In the genomic region with DNA sequence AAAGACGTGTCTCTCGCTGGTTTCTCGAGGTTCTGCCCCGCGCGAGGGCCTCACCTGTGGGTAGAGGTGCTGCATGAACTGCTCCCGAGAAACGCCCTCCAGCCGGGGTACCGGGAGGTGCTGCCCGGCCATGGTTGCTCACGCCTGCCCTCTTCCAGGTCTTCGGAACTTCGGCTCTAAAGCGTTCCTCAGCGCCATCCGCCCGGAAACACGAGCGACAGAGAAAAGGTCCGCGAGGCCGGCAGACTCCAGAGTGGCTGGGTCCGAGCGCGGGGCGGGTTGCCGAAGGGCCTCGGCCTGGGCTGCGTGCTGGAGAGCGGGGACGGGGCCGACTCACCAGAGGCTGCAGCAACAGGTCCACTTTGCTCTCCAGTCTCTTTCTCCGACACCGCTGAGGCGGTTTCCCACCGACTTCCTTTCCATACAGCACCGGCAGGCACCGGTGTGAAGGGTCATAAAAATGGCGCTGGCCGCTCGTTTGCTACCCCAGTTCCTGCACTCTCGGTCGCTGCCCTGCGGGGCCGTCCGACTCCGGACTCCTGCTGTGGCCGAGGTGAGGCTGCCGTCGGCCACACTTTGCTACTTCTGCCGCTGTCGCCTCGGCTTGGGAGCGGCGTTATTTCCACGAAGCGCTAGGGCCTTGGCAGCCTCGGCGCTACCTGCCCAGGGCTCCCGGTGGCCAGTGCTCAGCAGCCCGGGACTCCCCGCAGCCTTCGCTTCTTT, we compare ENCODE assay signal across 1 cellular context.
TF ChIP-seq lines count a peak whose summit lies in the region.

A gene with protein sequence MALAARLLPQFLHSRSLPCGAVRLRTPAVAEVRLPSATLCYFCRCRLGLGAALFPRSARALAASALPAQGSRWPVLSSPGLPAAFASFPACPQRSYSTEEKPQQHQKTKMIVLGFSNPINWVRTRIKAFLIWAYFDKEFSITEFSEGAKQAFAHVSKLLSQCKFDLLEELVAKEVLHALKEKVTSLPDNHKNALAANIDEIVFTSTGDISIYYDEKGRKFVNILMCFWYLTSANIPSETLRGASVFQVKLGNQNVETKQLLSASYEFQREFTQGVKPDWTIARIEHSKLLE (plus strand): TSS at position 244 of the 723 bp plus-strand sequence. CDS start 217 bp downstream, at position 461.
A gene with protein sequence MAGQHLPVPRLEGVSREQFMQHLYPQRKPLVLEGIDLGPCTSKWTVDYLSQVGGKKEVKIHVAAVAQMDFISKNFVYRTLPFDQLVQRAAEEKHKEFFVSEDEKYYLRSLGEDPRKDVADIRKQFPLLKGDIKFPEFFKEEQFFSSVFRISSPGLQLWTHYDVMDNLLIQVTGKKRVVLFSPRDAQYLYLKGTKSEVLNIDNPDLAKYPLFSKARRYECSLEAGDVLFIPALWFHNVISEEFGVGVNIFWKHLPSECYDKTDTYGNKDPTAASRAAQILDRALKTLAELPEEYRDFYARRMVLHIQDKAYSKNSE (minus strand): TSS at position 153 of the 723 bp plus-strand sequence. CDS start 21 bp downstream, at position 132.

TF ChIP-seq in K562, 482 proteins besides CTCF, POLR2A, EP300 and RAD21 (continued from another document and continues in another):
- TF ChIP-seq, protein P1, sequence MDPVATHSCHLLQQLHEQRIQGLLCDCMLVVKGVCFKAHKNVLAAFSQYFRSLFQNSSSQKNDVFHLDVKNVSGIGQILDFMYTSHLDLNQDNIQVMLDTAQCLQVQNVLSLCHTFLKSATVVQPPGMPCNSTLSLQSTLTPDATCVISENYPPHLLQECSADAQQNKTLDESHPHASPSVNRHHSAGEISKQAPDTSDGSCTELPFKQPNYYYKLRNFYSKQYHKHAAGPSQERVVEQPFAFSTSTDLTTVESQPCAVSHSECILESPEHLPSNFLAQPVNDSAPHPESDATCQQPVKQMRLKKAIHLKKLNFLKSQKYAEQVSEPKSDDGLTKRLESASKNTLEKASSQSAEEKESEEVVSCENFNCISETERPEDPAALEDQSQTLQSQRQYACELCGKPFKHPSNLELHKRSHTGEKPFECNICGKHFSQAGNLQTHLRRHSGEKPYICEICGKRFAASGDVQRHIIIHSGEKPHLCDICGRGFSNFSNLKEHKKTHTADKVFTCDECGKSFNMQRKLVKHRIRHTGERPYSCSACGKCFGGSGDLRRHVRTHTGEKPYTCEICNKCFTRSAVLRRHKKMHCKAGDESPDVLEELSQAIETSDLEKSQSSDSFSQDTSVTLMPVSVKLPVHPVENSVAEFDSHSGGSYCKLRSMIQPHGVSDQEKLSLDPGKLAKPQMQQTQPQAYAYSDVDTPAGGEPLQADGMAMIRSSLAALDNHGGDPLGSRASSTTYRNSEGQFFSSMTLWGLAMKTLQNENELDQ (CRISPR knock-in tag; IDR thresholded peaks at IDR 0.05; ENCODE audit: borderline replicate concordance) = no peak
- TF ChIP-seq MBD2 (IDR thresholded peaks at IDR 0.05; ENCODE audit: borderline replicate concordance, low read depth) = no peak; the same call in 1 of the 2 replicates
- no peak for TF ChIP-seq HNRNPUL1 (IDR thresholded peaks at IDR 0.05; ENCODE audit: low read length)
- no peak for TF ChIP-seq CBFA2T2 (conservative IDR thresholded peaks at IDR 0.05)
- TF ChIP-seq, protein P2, sequence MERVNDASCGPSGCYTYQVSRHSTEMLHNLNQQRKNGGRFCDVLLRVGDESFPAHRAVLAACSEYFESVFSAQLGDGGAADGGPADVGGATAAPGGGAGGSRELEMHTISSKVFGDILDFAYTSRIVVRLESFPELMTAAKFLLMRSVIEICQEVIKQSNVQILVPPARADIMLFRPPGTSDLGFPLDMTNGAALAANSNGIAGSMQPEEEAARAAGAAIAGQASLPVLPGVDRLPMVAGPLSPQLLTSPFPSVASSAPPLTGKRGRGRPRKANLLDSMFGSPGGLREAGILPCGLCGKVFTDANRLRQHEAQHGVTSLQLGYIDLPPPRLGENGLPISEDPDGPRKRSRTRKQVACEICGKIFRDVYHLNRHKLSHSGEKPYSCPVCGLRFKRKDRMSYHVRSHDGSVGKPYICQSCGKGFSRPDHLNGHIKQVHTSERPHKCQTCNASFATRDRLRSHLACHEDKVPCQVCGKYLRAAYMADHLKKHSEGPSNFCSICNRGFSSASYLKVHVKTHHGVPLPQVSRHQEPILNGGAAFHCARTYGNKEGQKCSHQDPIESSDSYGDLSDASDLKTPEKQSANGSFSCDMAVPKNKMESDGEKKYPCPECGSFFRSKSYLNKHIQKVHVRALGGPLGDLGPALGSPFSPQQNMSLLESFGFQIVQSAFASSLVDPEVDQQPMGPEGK (CRISPR knock-in tag; IDR thresholded peaks at IDR 0.05; ENCODE audit: borderline replicate concordance) = no peak
- TF ChIP-seq, protein P3, sequence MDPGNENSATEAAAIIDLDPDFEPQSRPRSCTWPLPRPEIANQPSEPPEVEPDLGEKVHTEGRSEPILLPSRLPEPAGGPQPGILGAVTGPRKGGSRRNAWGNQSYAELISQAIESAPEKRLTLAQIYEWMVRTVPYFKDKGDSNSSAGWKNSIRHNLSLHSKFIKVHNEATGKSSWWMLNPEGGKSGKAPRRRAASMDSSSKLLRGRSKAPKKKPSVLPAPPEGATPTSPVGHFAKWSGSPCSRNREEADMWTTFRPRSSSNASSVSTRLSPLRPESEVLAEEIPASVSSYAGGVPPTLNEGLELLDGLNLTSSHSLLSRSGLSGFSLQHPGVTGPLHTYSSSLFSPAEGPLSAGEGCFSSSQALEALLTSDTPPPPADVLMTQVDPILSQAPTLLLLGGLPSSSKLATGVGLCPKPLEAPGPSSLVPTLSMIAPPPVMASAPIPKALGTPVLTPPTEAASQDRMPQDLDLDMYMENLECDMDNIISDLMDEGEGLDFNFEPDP (CRISPR knock-in tag; IDR thresholded peaks at IDR 0.05) = no peak
- no peak for TF ChIP-seq CSDE1 (IDR thresholded peaks at IDR 0.05)
- TF ChIP-seq SMARCA5 (IDR thresholded peaks at IDR 0.05) = 0 out of 2 replicates have a peak, but pooled peaks have one; percentile 24
- TF ChIP-seq, protein P4, sequence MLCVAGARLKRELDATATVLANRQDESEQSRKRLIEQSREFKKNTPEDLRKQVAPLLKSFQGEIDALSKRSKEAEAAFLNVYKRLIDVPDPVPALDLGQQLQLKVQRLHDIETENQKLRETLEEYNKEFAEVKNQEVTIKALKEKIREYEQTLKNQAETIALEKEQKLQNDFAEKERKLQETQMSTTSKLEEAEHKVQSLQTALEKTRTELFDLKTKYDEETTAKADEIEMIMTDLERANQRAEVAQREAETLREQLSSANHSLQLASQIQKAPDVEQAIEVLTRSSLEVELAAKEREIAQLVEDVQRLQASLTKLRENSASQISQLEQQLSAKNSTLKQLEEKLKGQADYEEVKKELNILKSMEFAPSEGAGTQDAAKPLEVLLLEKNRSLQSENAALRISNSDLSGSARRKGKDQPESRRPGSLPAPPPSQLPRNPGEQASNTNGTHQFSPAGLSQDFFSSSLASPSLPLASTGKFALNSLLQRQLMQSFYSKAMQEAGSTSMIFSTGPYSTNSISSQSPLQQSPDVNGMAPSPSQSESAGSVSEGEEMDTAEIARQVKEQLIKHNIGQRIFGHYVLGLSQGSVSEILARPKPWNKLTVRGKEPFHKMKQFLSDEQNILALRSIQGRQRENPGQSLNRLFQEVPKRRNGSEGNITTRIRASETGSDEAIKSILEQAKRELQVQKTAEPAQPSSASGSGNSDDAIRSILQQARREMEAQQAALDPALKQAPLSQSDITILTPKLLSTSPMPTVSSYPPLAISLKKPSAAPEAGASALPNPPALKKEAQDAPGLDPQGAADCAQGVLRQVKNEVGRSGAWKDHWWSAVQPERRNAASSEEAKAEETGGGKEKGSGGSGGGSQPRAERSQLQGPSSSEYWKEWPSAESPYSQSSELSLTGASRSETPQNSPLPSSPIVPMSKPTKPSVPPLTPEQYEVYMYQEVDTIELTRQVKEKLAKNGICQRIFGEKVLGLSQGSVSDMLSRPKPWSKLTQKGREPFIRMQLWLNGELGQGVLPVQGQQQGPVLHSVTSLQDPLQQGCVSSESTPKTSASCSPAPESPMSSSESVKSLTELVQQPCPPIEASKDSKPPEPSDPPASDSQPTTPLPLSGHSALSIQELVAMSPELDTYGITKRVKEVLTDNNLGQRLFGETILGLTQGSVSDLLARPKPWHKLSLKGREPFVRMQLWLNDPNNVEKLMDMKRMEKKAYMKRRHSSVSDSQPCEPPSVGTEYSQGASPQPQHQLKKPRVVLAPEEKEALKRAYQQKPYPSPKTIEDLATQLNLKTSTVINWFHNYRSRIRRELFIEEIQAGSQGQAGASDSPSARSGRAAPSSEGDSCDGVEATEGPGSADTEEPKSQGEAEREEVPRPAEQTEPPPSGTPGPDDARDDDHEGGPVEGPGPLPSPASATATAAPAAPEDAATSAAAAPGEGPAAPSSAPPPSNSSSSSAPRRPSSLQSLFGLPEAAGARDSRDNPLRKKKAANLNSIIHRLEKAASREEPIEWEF (CRISPR knock-in tag; IDR thresholded peaks at IDR 0.05) = no peak
- TF ChIP-seq ZNF263 (CRISPR knock-in tag; IDR thresholded peaks at IDR 0.05; ENCODE audit: borderline replicate concordance) = peak; percentile 13; the same call in 1 of the 2 replicates
- no peak for TF ChIP-seq SAFB2 (IDR thresholded peaks at IDR 0.05; ENCODE audit: borderline replicate concordance, low read depth, low read length, severe bottlenecking)
- TF ChIP-seq NFE2 (IDR thresholded peaks at IDR 0.05; ENCODE audit: low read depth) = no peak
- peak; percentile 98 for TF ChIP-seq DIDO1 (tag; IDR thresholded peaks at IDR 0.05; ENCODE audit: low read depth)
- no peak for TF ChIP-seq ZNF75A (CRISPR knock-in tag; IDR thresholded peaks at IDR 0.05)
- TF ChIP-seq ZNF551 (CRISPR knock-in tag; IDR thresholded peaks at IDR 0.05) = no peak
- TF ChIP-seq, protein P5, sequence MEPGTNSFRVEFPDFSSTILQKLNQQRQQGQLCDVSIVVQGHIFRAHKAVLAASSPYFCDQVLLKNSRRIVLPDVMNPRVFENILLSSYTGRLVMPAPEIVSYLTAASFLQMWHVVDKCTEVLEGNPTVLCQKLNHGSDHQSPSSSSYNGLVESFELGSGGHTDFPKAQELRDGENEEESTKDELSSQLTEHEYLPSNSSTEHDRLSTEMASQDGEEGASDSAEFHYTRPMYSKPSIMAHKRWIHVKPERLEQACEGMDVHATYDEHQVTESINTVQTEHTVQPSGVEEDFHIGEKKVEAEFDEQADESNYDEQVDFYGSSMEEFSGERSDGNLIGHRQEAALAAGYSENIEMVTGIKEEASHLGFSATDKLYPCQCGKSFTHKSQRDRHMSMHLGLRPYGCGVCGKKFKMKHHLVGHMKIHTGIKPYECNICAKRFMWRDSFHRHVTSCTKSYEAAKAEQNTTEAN (CRISPR knock-in tag; IDR thresholded peaks at IDR 0.05) = 0 out of 2 replicates have a peak, but pooled peaks have one; percentile 47
- no peak for TF ChIP-seq LEF1 (IDR thresholded peaks at IDR 0.05)
- TF ChIP-seq YBX1 (IDR thresholded peaks at IDR 0.05) = no peak
- TF ChIP-seq TAF7 (tag; IDR thresholded peaks at IDR 0.05) = peak; percentile 14; the same call in 1 of the 2 replicates
- TF ChIP-seq, protein P6, sequence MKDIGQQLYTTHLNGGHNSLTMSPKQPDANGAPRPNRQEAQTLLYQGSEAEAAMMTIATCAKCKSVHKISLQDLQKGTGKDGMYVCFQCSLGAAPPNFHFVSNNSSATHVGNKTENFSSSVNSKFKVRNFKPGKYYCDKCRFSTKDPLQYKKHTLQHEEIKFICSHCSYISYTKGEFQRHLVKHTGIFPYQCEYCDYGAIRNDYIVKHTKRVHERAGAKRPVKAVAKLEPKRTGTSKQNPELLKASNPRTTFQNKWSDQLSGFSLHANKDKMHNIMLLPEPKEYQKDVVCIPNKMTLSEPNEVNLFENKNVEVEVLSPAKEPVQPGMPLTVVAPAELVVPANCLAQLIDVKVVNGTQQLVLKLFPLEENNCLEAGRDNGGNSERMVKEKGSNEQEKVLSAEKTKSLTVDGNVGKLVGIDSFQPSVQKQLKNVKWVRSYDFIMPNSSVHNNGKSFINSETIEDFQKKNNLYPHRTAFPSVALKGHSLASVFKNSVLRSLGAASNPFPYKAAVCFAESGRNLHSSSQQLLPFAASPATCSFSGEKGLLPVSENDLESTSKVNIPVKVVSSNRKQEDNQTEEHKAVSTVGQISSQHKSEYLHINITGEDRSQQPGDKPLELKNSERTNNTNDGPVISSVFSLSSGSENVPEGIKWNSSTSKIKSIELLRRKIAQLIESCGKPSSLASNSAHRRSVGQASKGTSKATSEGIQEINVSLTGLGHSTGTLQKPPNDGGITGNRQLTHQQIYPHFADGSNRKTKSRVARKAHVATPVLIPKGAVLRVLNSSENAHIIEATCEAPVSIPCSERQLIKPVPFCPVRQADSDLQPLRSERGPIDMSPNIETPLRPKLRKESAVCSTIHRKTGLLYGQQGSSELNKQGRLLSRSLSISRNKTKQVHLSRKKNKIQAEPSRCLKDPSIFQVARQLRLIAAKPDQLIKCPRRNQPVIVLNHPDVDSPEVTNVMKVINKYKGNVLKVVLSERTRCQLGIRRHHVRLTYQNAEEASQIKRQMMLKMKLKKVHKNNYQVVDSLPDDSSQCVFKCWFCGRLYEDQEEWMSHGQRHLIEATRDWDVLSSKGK (CRISPR knock-in tag; IDR thresholded peaks at IDR 0.05) = no peak
- TF ChIP-seq EGR1 (conservative IDR thresholded peaks at IDR 0.05) = no peak
- TF ChIP-seq, protein P7, sequence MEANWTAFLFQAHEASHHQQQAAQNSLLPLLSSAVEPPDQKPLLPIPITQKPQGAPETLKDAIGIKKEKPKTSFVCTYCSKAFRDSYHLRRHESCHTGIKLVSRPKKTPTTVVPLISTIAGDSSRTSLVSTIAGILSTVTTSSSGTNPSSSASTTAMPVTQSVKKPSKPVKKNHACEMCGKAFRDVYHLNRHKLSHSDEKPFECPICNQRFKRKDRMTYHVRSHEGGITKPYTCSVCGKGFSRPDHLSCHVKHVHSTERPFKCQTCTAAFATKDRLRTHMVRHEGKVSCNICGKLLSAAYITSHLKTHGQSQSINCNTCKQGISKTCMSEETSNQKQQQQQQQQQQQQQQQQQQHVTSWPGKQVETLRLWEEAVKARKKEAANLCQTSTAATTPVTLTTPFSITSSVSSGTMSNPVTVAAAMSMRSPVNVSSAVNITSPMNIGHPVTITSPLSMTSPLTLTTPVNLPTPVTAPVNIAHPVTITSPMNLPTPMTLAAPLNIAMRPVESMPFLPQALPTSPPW (CRISPR knock-in tag; IDR thresholded peaks at IDR 0.05) = no peak
- TF ChIP-seq, protein P8, sequence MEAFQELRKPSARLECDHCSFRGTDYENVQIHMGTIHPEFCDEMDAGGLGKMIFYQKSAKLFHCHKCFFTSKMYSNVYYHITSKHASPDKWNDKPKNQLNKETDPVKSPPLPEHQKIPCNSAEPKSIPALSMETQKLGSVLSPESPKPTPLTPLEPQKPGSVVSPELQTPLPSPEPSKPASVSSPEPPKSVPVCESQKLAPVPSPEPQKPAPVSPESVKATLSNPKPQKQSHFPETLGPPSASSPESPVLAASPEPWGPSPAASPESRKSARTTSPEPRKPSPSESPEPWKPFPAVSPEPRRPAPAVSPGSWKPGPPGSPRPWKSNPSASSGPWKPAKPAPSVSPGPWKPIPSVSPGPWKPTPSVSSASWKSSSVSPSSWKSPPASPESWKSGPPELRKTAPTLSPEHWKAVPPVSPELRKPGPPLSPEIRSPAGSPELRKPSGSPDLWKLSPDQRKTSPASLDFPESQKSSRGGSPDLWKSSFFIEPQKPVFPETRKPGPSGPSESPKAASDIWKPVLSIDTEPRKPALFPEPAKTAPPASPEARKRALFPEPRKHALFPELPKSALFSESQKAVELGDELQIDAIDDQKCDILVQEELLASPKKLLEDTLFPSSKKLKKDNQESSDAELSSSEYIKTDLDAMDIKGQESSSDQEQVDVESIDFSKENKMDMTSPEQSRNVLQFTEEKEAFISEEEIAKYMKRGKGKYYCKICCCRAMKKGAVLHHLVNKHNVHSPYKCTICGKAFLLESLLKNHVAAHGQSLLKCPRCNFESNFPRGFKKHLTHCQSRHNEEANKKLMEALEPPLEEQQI (IDR thresholded peaks at IDR 0.05) = peak; percentile 90
- TF ChIP-seq ZNF586 (CRISPR knock-in tag; conservative IDR thresholded peaks at IDR 0.05) = no peak
- peak; percentile 84 for TF ChIP-seq FIP1L1 (IDR thresholded peaks at IDR 0.05; ENCODE audit: low read depth, low read length, poor library complexity, severe bottlenecking)
- no peak for TF ChIP-seq ZNF140 (CRISPR knock-in tag; IDR thresholded peaks at IDR 0.05)
